In the genomic region with DNA sequence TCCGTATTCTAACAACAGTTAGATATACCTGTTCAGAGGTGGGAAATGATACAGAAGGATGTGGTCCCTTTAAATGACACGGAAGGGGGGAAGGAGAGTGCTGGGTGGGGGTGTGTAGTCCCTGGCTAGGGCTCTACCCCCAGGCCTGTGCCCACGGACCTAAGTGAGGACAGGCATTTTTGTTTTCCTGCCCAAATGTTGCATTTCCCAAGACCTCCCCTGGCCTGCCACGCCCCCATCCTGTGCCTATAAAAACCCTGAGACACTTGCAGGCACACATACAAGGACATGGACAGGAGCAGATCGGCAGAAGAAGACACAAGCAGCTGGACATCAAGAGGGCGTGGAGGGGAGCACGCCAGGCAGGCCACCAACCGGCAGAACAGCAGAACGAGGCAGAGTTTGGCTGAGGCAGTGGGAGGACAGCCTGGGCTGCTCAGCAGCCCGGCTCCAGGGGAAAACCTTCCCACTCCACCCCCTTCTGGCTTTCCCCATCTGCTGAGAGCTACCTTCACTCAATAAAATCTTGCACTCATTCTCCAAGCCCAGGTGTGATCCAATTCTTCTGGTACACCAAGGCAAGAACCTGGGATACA, we compare ENCODE assay signal across 34 cellular contexts. TPM values are rescaled to one million over a fixed set of nuclear protein-coding genes. Genes with fewer than 3 reads are reported as not detected.
"Had no signal": no experiment of that assay in that cellular context is flagged by ENCODE, and none has a peak within 500 bp of the region (broad histone marks: within the 10 kb centered on the region; RNA-seq: fewer than 3 reads in every experiment).

No MANE protein-coding gene starts in this region.

- H3K36me3 ChIP-seq: neural progenitor cell, ovary, spleen, suprapubic skin, tibial artery, transverse colon, upper lobe of right lung, uterus had no signal

- H3K27ac Mint-ChIP-seq: naive thymus-derived CD4-positive, alpha-beta T cell; neural progenitor cell; progenitor cell of endocrine pancreas; stimulated activated memory B cell treated with anti-CD40 and anti-IgM and Interleukin-4, amounts not matched to agents 10 μg/mL and 1 μg/mL and 100 μg/mL, for 72 hours; stimulated activated naive CD8-positive, alpha-beta T cell treated with anti-CD3 and anti-CD28 coated beads, Interleukin-15, amount 100 ng/mL, for 72 hours; type B pancreatic cell had no signal

- H3K27me3 ChIP-seq: ovary, testis, upper lobe of right lung, uterus had no signal

- H3K4me3 ChIP-seq: neural progenitor cell, ovary, psoas muscle, skin epidermis, smooth muscle cell, spleen, suprapubic skin, testis, tibial artery, transverse colon, upper lobe of right lung, uterus had no signal

- DNase-seq: naive thymus-derived CD4-positive, alpha-beta T cell; occipital lobe; ovary; right cardiac atrium; spleen; stimulated activated CD4-positive, alpha-beta T cell treated with anti-CD3 and anti-CD28 coated beads, Interleukin-12 subunit alpha, Interleukin-12 subunit beta, amount 100 ng/mL, for 4 hours; stimulated activated CD4-positive, alpha-beta T cell treated with anti-CD3 and anti-CD28 coated beads, Interleukin-1b, Interleukin-23, amount 100 ng/mL, for 48 hours; stimulated activated CD4-positive, alpha-beta T cell treated with anti-CD3 and anti-CD28 coated beads, Interleukin-4, amount 100 ng/mL, for 1 hour; stimulated activated CD4-positive, alpha-beta T cell treated with anti-CD3 and anti-CD28 coated beads, Interleukin-4, amount 100 ng/mL, for 4 hours; stimulated activated CD8-positive, alpha-beta memory T cell treated with anti-CD3 and anti-CD28 coated beads, Interleukin-4, amount 100 ng/mL, for 48 hours; stimulated activated naive CD4-positive, alpha-beta T cell; stimulated activated naive CD8-positive, alpha-beta T cell treated with anti-CD3 and anti-CD28 coated beads, Interleukin-15, amount 100 ng/mL, for 72 hours; stimulated activated naive CD8-positive, alpha-beta T cell treated with anti-CD3 and anti-CD28 coated beads, Interleukin-15, Interleukin-2, amounts not matched to agents 100 U/mL and 50 U/mL, for 24 hours; substantia nigra; testis; tibial artery; transverse colon; upper lobe of right lung; uterus had no signal

- H3K4me1 ChIP-seq: psoas muscle, uterus had no signal

- ATAC-seq: naive thymus-derived CD4-positive, alpha-beta T cell; psoas muscle; right cardiac atrium; sciatic nerve; stimulated activated memory B cell treated with anti-CD40 and anti-IgM and Interleukin-4, amounts not matched to agents 10 μg/mL and 1 μg/mL and 100 μg/mL, for 72 hours; stimulated activated naive CD8-positive, alpha-beta T cell treated with anti-CD3 and anti-CD28 coated beads, Interleukin-15, amount 100 ng/mL, for 72 hours; stimulated activated naive CD8-positive, alpha-beta T cell treated with anti-CD3 and anti-CD28 coated beads, Interleukin-15, Interleukin-2, amounts not matched to agents 100 U/mL and 50 U/mL, for 24 hours; upper lobe of right lung had no signal

- H3K4me2 ChIP-seq: neural progenitor cell, smooth muscle cell had no signal

- H3K27ac ChIP-seq: neural progenitor cell, ovary, parathyroid adenoma, psoas muscle, skin epidermis, spleen, suprapubic skin, testis, tibial artery, transverse colon, upper lobe of right lung, uterus had no signal

- H3K36me3 Mint-ChIP-seq: naive thymus-derived CD4-positive, alpha-beta T cell; neural progenitor cell; stimulated activated memory B cell treated with anti-CD40 and anti-IgM and Interleukin-4, amounts not matched to agents 10 μg/mL and 1 μg/mL and 100 μg/mL, for 72 hours; type B pancreatic cell had no signal

- H3K4me1 Mint-ChIP-seq: nephron had no signal

- H2AFZ ChIP-seq: neural progenitor cell, parathyroid adenoma had no signal

- H3K9ac ChIP-seq: neural progenitor cell, parathyroid adenoma had no signal

- H3K9me3 Mint-ChIP-seq: nephron; neural progenitor cell; stimulated activated memory B cell treated with anti-CD40 and anti-IgM and Interleukin-4, amounts not matched to agents 10 μg/mL and 1 μg/mL and 100 μg/mL, for 72 hours; stimulated activated naive CD8-positive, alpha-beta T cell treated with anti-CD3 and anti-CD28 coated beads, Interleukin-15, amount 100 ng/mL, for 72 hours; type B pancreatic cell had no signal

- H3K4me3 Mint-ChIP-seq: nephron; neural progenitor cell; stimulated activated memory B cell treated with anti-CD40 and anti-IgM and Interleukin-4, amounts not matched to agents 10 μg/mL and 1 μg/mL and 100 μg/mL, for 72 hours; stimulated activated naive CD8-positive, alpha-beta T cell treated with anti-CD3 and anti-CD28 coated beads, Interleukin-15, amount 100 ng/mL, for 72 hours; type B pancreatic cell had no signal

- H3K9me3 ChIP-seq: ovary, psoas muscle, spleen, suprapubic skin, testis, tibial artery, transverse colon, upper lobe of right lung, uterus had no signal

RNA-seq across cellular contexts. Expression of a gene that starts 21.7 kb away (rescaled TPM):
- total RNA-seq: naive thymus-derived CD4-positive, alpha-beta T cell; occipital lobe; osteoblast; ovary; progenitor cell of endocrine pancreas; psoas muscle; renal cortical epithelial cell; right cardiac atrium; sciatic nerve; smooth muscle cell; spleen; suprapubic skin; testis; transverse colon; upper lobe of right lung; urinary bladder; uterus had no signal
- polyA plus RNA-seq: naive thymus-derived CD4-positive, alpha-beta T cell; neural cell; ovary; psoas muscle; right cardiac atrium; smooth muscle cell; spleen; urinary bladder had no signal

RNA-seq across cellular contexts. Expression of a gene that starts 33.1 kb away (rescaled TPM):
- total RNA-seq: naive thymus-derived CD4-positive, alpha-beta T cell; occipital lobe; osteoblast; psoas muscle; renal cortical epithelial cell; right cardiac atrium; sciatic nerve; smooth muscle cell; spleen; suprapubic skin; upper lobe of right lung; urinary bladder; uterus had no signal
- polyA plus RNA-seq: naive thymus-derived CD4-positive, alpha-beta T cell; neural cell; psoas muscle; right cardiac atrium; smooth muscle cell; spleen; urinary bladder had no signal
